Comparison of ENCODE assay signal across 11 cellular contexts in the genomic region with DNA sequence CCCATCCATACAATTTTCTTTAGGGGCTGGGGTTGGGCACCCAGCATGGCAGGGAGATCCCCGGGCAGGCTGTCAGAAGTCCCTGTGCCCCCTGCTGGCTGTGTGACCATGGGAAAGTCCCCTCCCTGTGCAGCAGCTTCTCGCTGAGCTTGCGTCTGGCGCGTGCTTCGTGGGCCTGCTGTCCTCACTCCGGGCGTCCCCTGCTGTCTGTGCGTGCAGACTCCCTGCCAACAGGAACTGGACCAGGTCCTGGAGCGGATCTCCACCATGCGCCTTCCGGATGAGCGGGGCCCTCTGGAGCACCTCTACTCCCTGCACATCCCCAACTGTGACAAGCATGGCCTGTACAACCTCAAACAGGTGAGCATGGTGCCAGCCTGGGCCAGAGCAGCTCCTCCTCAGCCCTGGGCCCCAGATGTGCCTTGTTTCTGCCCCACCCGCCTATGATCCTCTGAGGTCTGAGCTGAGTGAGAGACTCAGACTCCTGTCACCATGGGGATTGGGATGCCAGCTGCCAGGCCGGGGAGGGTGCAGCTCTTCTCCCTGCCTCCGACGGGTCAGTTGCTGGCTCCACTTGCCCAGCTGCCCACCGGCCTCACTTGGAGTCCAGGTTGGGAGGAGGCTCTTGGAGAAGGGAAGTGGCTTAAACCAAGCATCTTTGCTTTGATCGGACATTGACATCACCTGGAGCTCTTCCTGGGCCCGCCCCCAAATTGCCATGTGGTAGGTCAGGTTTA. TPM values are rescaled to one million over a fixed set of nuclear protein-coding genes. Genes with fewer than 3 reads are reported as not detected.
DNase-seq lines count a peak whose midpoint lies in the region; ATAC-seq, FAIRE-seq and TF ChIP-seq lines count a peak whose summit lies in the region.
"Had no signal": no experiment of that assay in that cellular context is flagged by ENCODE, and none has a peak within 500 bp of the region (broad histone marks: within the 10 kb centered on the region; RNA-seq: fewer than 3 reads in every experiment).

No MANE protein-coding gene starts in this region.

- DNase-seq in BJ (ENCODE audit: low read depth), result no peak
- no peak for DNase-seq in WTC11 (ENCODE audit: low spot score)
- peak; percentile 36 for DNase-seq in HepG2 (ENCODE audit: low spot score)
- no peak for DNase-seq in middle frontal gyrus (ENCODE audit: extremely low spot score, low spot score)
- no peak for DNase-seq in HCEC 1CT
- DNase-seq in NCI-H2227 (lab: John Stamatoyannopoulos, UW; ENCODE audit: unreplicated experiment), result no peak
- DNase-seq: esophagus squamous epithelium, NCI-H2171 had no signal

- H3K4me1 ChIP-seq in HepG2 (ENCODE audit: insufficient read depth, low read length), result peaks cover 48% of the 10 kb centered on the region

- H3K9me3 ChIP-seq in HepG2 (ENCODE audit: low read length), result no peaks in the 10 kb centered on the region
- H3K9me3 ChIP-seq: esophagus squamous epithelium had no signal

- no peak overlapping the region for H3K4me2 ChIP-seq in HepG2 (ENCODE audit: low read depth, low read length)

- BruUV-seq in HepG2 (replicated peaks; lab: Mats Ljungman, UMichigan), result no TSS peak

- WGBS in HepG2 (ENCODE audit: low lambda C conversion rate), result 62% methylated on average over 16 of the region's 20 CpGs

- CTCF ChIA-PET in BJ (lab: Yijun Ruan, JAX) (interaction anchor here (0.5 to 23.2 kb wide), 3 partner anchors 10 to 285 kb away, joined by 3 to 531 read pairs (median 6); no protein-coding TSS in a partner anchor), WTC11 (lab: Charles Lee) (interaction anchor here (1.3 to 9.4 kb wide), 2 partner anchors 8 to 143 kb away, joined by 4 to 244 read pairs; no protein-coding TSS in a partner anchor), HepG2 (lab: Yijun Ruan, JAX; ENCODE audit: low intra/inter-chr PET ratio, low total read pairs) (interaction anchor here (2.5 to 2.8 kb wide), 2 partner anchors 142 to 145 kb away, joined by 11 to 22 read pairs; no protein-coding TSS in a partner anchor)

- peak; percentile 30 for TF ChIP-seq CTCF in BJ (IDR thresholded peaks at IDR 0.05; ENCODE audit: insufficient read depth, low read depth, low read length)
- TF ChIP-seq CTCF in GM12874 (IDR thresholded peaks at IDR 0.05; ENCODE audit: insufficient read depth, low read depth, low read length), result peak; percentile 15; the same call in 1 of the 2 replicates
- no peak for TF ChIP-seq CTCF in WTC11 (IDR thresholded peaks at IDR 0.05)
- TF ChIP-seq CTCF in HepG2 (CRISPR knock-in tag; IDR thresholded peaks at IDR 0.05), result peak; percentile 77

- H3K9ac ChIP-seq in HepG2 (ENCODE audit: insufficient read depth, low read depth, low read length), result no peak overlapping the region

- no peaks in the 10 kb centered on the region for H3K36me3 ChIP-seq in BJ (ENCODE audit: control insufficient read depth, insufficient read depth, low read length)
- H3K36me3 ChIP-seq in HepG2 (replicated peaks in 1 of 2; ENCODE audit: control insufficient read depth in 1 of 2, insufficient read depth in 2 of 2, low read length in 2 of 2), result no peaks in the 10 kb centered on the region

- H3K27ac Mint-ChIP-seq in WTC11, result 0 out of 2 replicates have a peak overlapping the region, but pooled peaks have one; percentile 23

- no peak overlapping the region for H2AFZ ChIP-seq in HepG2 (ENCODE audit: low read length)

- no peaks in the 10 kb centered on the region for H3K27me3 Mint-ChIP-seq in WTC11 (ENCODE audit: low read depth)

- H3K36me3 Mint-ChIP-seq in WTC11, result peaks cover 56% of the 10 kb centered on the region

- no peak for TF ChIP-seq POLR2A in HepG2 (IDR thresholded peaks at IDR 0.05; ENCODE audit: insufficient read depth in 1 of 2, low read depth in 2 of 2, low read length in 2 of 2)

- TF ChIP-seq EP300 in HepG2 (IDR thresholded peaks at IDR 0.05; ENCODE audit: low read depth in 2 of 2, low read length in 2 of 2), result no peak
- TF ChIP-seq EP300 in HepG2 (CRISPR knock-in tag; IDR thresholded peaks at IDR 0.05; ENCODE audit: borderline replicate concordance), result no peak

- intact Hi-C loops in HepG2 (cut with micrococcal nuclease; ENCODE audit: unreplicated experiment), result loop anchor here (1.0 kb wide), 1 partner anchor 146 kb away; no protein-coding TSS in a partner anchor

- FAIRE-seq in HepG2 (lab: Jason Lieb, UNC), result no peak

- POLR2A ChIA-PET in BJ (lab: Charles Lee) (no interaction called here), WTC11 (lab: Charles Lee) (interaction anchor here (0.8 to 1.3 kb wide), 2 partner anchors 9 to 153 kb away, joined by 3 to 5 read pairs; no protein-coding TSS in a partner anchor), HepG2 (lab: Yijun Ruan, JAX) (interaction anchor here (1.7 kb wide), 1 partner anchor 10 kb away, joined by 3 read pairs; no protein-coding TSS in a partner anchor)

- peaks cover 60% of the 10 kb centered on the region for H3K4me1 Mint-ChIP-seq in WTC11

- H3K27ac ChIP-seq in HepG2 (ENCODE audit: extremely low read length, insufficient read depth, low read length), result no peak overlapping the region
- H3K27ac ChIP-seq: cardiac muscle cell, esophagus squamous epithelium had no signal

- no peaks in the 10 kb centered on the region for H3K27me3 ChIP-seq in BJ (ENCODE audit: control insufficient read depth, insufficient read depth, low read length)
- H3K27me3 ChIP-seq in HepG2 (ENCODE audit: control insufficient read depth in 1 of 2, insufficient read depth in 2 of 2, low read length in 2 of 2), result peaks cover 0 to 24% of the 10 kb centered on the region in 2 experiments; a peak in 3 of 5 replicates
- H3K27me3 ChIP-seq: cardiac muscle cell, esophagus squamous epithelium had no signal

- TF ChIP-seq RAD21 in HepG2 (CRISPR knock-in tag; IDR thresholded peaks at IDR 0.05), result peak; percentile 87

- ATAC-seq in WTC11 (no peak), HepG2 (peak; percentile 64), GM19328 (IDR thresholded peaks at IDR 0.05; ENCODE audit: unreplicated experiment) (no peak)

- in situ Hi-C loops in HepG2 (cut with HindIII; ENCODE audit: extremely low pct_ligation_motif_present, low pct_unique_long_range_greater_than_20kb), result no loop called here

- no peaks in the 10 kb centered on the region for H3K9me3 Mint-ChIP-seq in WTC11

- H3K4me3 Mint-ChIP-seq in WTC11, result no peak overlapping the region

- H3K79me2 ChIP-seq in HepG2 (ENCODE audit: insufficient read depth, low read length), result no peaks in the 10 kb centered on the region

- no peaks in the 10 kb centered on the region for H4K20me1 ChIP-seq in HepG2 (ENCODE audit: insufficient read depth, low read length)

- no peak overlapping the region for H3K4me3 ChIP-seq in BJ (ENCODE audit: low read depth, low read length)
- no peak overlapping the region for H3K4me3 ChIP-seq in HepG2 (replicated peaks in 1 of 3; ENCODE audit: insufficient read depth in 1 of 3, low read depth in 2 of 3, low read length in 3 of 3)
- H3K4me3 ChIP-seq: cardiac muscle cell, esophagus squamous epithelium had no signal

RNA-seq across cellular contexts. Expression of a gene that starts 28.6 kb away (rescaled TPM):
- polyA plus RNA-seq in BJ (2011; rRNA removed) (122 and 142 TPM in 2 replicates), HepG2 (2011; rRNA removed) (5.8 and 11.4 TPM in 2 replicates)
- 30.7 and 38.3 TPM in 2 replicates for polyA minus RNA-seq in BJ (2011; rRNA and poly(A)+ RNA removed)
- total RNA-seq in WTC11 (2021) (514 to 873 TPM (median 854 TPM) in 3 replicates), HepG2 (2016; rRNA removed; fragmentation: Illumina TruSeq; extraction: Trizol) (0.45 and 2.0 TPM in 2 replicates)
- total RNA-seq in HepG2 (2016; cell fraction: cytosol; rRNA removed; fragmentation: Illumina TruSeq; extraction: Trizol; ENCODE audit: low read depth), result 0.79 and 0.81 TPM in 2 replicates
- total RNA-seq in HepG2 (2016; cell fraction: insoluble cytoplasmic fraction; rRNA removed; fragmentation: Illumina TruSeq; extraction: Trizol), result 0.83 and 1.8 TPM in 2 replicates
- total RNA-seq in HepG2 (2016; cell fraction: membrane; rRNA removed; fragmentation: Illumina TruSeq; extraction: Trizol), result 0.68 and 1.4 TPM in 2 replicates
- total RNA-seq in HepG2 (2016; cell fraction: nucleus; rRNA removed; fragmentation: Illumina TruSeq; extraction: Trizol), result 1.2 and 2.0 TPM in 2 replicates
- 8.5 and 9.3 TPM in 2 replicates for polyA plus RNA-seq in HepG2 (2011; cell fraction: cytosol; rRNA removed)
- polyA plus RNA-seq in HepG2 (2011; cell fraction: nucleus; rRNA removed), result 3.3 and 6.4 TPM in 2 replicates
- polyA plus RNA-seq in HepG2 (2012), result 18.9 and 24.8 TPM in 2 replicates
- 0.59 and 1.1 TPM in 2 replicates for polyA plus RNA-seq in HepG2 (2016; cell fraction: cytosol; fragmentation: Illumina TruSeq; extraction: Trizol; ENCODE audit: low read depth)
- polyA plus RNA-seq in HepG2 (2016; cell fraction: insoluble cytoplasmic fraction; fragmentation: Illumina TruSeq; extraction: Trizol; ENCODE audit: low read depth), result 0.91 and 1.3 TPM in 2 replicates
- polyA plus RNA-seq in HepG2 (2016; cell fraction: membrane; fragmentation: Illumina TruSeq; extraction: Trizol; ENCODE audit: low read depth), result 1.1 and 1.2 TPM in 2 replicates
- 3.8 and 3.9 TPM in 2 replicates for polyA plus RNA-seq in HepG2 (2016; cell fraction: nucleus; fragmentation: Illumina TruSeq; extraction: Trizol; ENCODE audit: insufficient read depth, low read depth)
- 0.19 and 1.9 TPM in 2 replicates for polyA minus RNA-seq in HepG2 (2011; rRNA and poly(A)+ RNA removed; ENCODE audit: low replicate concordance)
- polyA minus RNA-seq in HepG2 (2011; cell fraction: cytosol; rRNA and poly(A)+ RNA removed), result 1.7 and 3.2 TPM in 2 replicates
- 0.52 and 0.99 TPM in 2 replicates for polyA minus RNA-seq in HepG2 (2011; cell fraction: nucleus; rRNA and poly(A)+ RNA removed)

RNA-seq across cellular contexts. Expression of a gene that starts 33.5 kb away (rescaled TPM):
- polyA plus RNA-seq in BJ (2011; rRNA removed) (882 and 1,060 TPM in 2 replicates), HepG2 (2011; rRNA removed) (0.07 and 0.15 TPM in 2 replicates)
- polyA minus RNA-seq in BJ (2011; rRNA and poly(A)+ RNA removed), result 478 and 512 TPM in 2 replicates
- total RNA-seq in WTC11 (2021) (5.3 to 12.5 TPM (median 6.4 TPM) in 3 replicates), HepG2 (2016; rRNA removed; fragmentation: Illumina TruSeq; extraction: Trizol) (not detected in 2 replicates)
- not detected in 2 replicates for total RNA-seq in HepG2 (2016; cell fraction: cytosol; rRNA removed; fragmentation: Illumina TruSeq; extraction: Trizol; ENCODE audit: low read depth)
- total RNA-seq in HepG2 (2016; cell fraction: insoluble cytoplasmic fraction; rRNA removed; fragmentation: Illumina TruSeq; extraction: Trizol), result 0.02 TPM in 1 of 2 replicates, not detected in the other
- not detected in 2 replicates for total RNA-seq in HepG2 (2016; cell fraction: membrane; rRNA removed; fragmentation: Illumina TruSeq; extraction: Trizol)
- not detected in 2 replicates for total RNA-seq in HepG2 (2016; cell fraction: nucleus; rRNA removed; fragmentation: Illumina TruSeq; extraction: Trizol)
- polyA plus RNA-seq in HepG2 (2011; cell fraction: cytosol; rRNA removed), result 0.05 TPM in 2 replicates
- polyA plus RNA-seq in HepG2 (2011; cell fraction: nucleus; rRNA removed), result 0.03 and 0.14 TPM in 2 replicates
- 0.11 TPM in 1 of 2 replicates, not detected in the other for polyA plus RNA-seq in HepG2 (2012)
- not detected in 2 replicates for polyA plus RNA-seq in HepG2 (2016; cell fraction: cytosol; fragmentation: Illumina TruSeq; extraction: Trizol; ENCODE audit: low read depth)
- not detected in 2 replicates for polyA plus RNA-seq in HepG2 (2016; cell fraction: insoluble cytoplasmic fraction; fragmentation: Illumina TruSeq; extraction: Trizol; ENCODE audit: low read depth)
- polyA plus RNA-seq in HepG2 (2016; cell fraction: membrane; fragmentation: Illumina TruSeq; extraction: Trizol; ENCODE audit: low read depth), result not detected in 2 replicates
- not detected in 2 replicates for polyA plus RNA-seq in HepG2 (2016; cell fraction: nucleus; fragmentation: Illumina TruSeq; extraction: Trizol; ENCODE audit: insufficient read depth, low read depth)
- 0.02 TPM in 1 of 2 replicates, not detected in the other for polyA minus RNA-seq in HepG2 (2011; rRNA and poly(A)+ RNA removed; ENCODE audit: low replicate concordance)
- polyA minus RNA-seq in HepG2 (2011; cell fraction: cytosol; rRNA and poly(A)+ RNA removed), result not detected in 2 replicates
- polyA minus RNA-seq in HepG2 (2011; cell fraction: nucleus; rRNA and poly(A)+ RNA removed), result under 0.01 TPM in 1 of 2 replicates, not detected in the other

Comparison
In these comparisons a context has a peak if more than half of its experiments do, and no peak if none do; other contexts are left out.
1. RNA of a gene that starts 28.6 kb away (total RNA-seq): 514 to 873 TPM in WTC11; 0.45 to 2.0 TPM in HepG2; every median in the first group is over 100 times any median in the second.